8 cellular contexts compared by ENCODE assay signal in genomic region chr9:131678499-131679111, GRCh38.
DNase-seq lines count a peak whose midpoint lies in the region; ATAC-seq, FAIRE-seq and TF ChIP-seq lines count a peak whose summit lies in the region.

No MANE protein-coding gene starts in this region.

- H3K4me1 ChIP-seq in prostate gland (replicated peaks), result peaks cover 3% of the 10 kb centered on the region

- intact Hi-C loops in prostate gland (cut with DNase I), result loop anchor here (5.0 kb wide), 2 partner anchors 34 to 54 kb away; no protein-coding TSS in a partner anchor

- ATAC-seq in HG03354 (IDR thresholded peaks at IDR 0.05; ENCODE audit: poor library complexity, severe bottlenecking, unreplicated experiment), result peak; percentile 79

- H3K27ac ChIP-seq in RWPE1 (peak overlapping the region; percentile 94), prostate gland (peak overlapping the region; percentile 73 to 75)

- TF ChIP-seq CTCF in AG10803 (conservative IDR thresholded peaks at IDR 0.05; ENCODE audit: low read length), result 0 out of 2 replicates have a peak, but pooled peaks have one; percentile 1
- TF ChIP-seq CTCF in RWPE1 (conservative IDR thresholded peaks at IDR 0.05; ENCODE audit: low read depth), result no peak
- no peak for TF ChIP-seq CTCF in prostate gland (IDR thresholded peaks at IDR 0.05)

- no peaks in the 10 kb centered on the region for H3K36me3 ChIP-seq in prostate gland

- WGBS in prostate gland, result 24% methylated on average over 5 of the region's 5 CpGs

- H3K4me3 ChIP-seq in AG10803 (ENCODE audit: low read length), result no peak overlapping the region
- H3K4me3 ChIP-seq in prostate gland, result no peak overlapping the region

- no peaks in the 10 kb centered on the region for H3K27me3 ChIP-seq in prostate gland (replicated peaks; ENCODE audit: insufficient read depth)

- CTCF ChIA-PET in RWPE1 (lab: Yijun Ruan, JAX), result interaction anchor here (0.6 to 3.2 kb wide), 5 partner anchors 10 to 88 kb away, joined by 3 to 13 read pairs (median 4); no protein-coding TSS in a partner anchor

- FAIRE-seq in urothelium cell line (lab: Jason Lieb, UNC), result no peak

- DNase-seq in AG10803 (ENCODE audit: low read depth) (peak; percentile 96), GM19238 (ENCODE audit: insufficient read length, low spot score) (peak; percentile 73), RWPE1 (ENCODE audit: low spot score) (peak; percentile 100), activated gamma-delta T cell (lab: John Stamatoyannopoulos, UW) (peak; percentile 24), glomerular visceral epithelial cell (ENCODE audit: extremely low spot score) (peak; percentile 87), prostate gland (ENCODE audit: low spot score) (peak; percentile 58), urothelium cell line (ENCODE audit: low spot score) (peak; percentile 94)

- TF ChIP-seq POLR2A in prostate gland (IDR thresholded peaks at IDR 0.05), result peak; percentile 20

- H3K9me3 ChIP-seq in prostate gland, result no peaks in the 10 kb centered on the region

- POLR2A ChIA-PET in RWPE1 (lab: Yijun Ruan, JAX; ENCODE audit: low non-redundant PET), result no interaction called here

Comparison
In these comparisons a context has a peak if more than half of its experiments do, and no peak if none do; other contexts are left out.
1. DNase-seq: peak in every context shown above with its lines; median percentile 100 in RWPE1; 96 in AG10803; 94 in urothelium cell line; 87 in glomerular visceral epithelial cell; 73 in GM19238; 58 in prostate gland; 24 in activated gamma-delta T cell.